Comparison of ENCODE assay signal across 22 cellular contexts in the genomic region with DNA sequence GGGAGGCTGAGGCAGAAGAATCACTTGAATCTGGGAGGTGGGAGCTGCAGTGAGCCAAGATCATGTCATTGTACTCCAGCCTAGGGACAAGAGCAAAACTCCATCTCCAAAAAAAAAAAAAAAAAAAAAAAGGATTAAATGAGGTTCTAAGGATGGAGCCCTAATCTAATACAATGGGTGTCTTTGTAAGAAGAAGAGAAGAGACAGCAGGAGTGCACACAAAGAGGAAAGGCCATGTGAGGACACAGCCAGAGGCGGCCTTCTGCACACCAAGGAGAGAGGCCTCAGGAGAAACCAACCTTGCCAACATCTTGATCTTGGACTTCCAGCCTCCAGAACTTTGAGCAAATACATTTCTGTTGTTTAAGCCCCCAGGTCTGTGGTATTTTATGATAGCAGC.
"Had no signal": no experiment of that assay in that cellular context is flagged by ENCODE, and none has a peak within 500 bp of the region (broad histone marks: within the 10 kb centered on the region; RNA-seq: fewer than 3 reads in every experiment).

No MANE protein-coding gene starts in this region.

- FAIRE-seq: pancreas had no signal

- H3K36me3 ChIP-seq: left lung, neutrophil, pancreas, upper lobe of left lung had no signal

- H3K27me3 ChIP-seq: left lung, neutrophil, pancreas, upper lobe of left lung had no signal

- H3K4me2 ChIP-seq: SK-N-SH had no signal

- H3K9me2 ChIP-seq: SK-N-SH had no signal

- H3K4me3 ChIP-seq: left lung, lung, pancreas, upper lobe of left lung had no signal

- H3K27me3 Mint-ChIP-seq: activated T-helper 17 cell treated with anti-CD3 and anti-CD28 coated beads, Interleukin-2, amount 50 U/mL, for 72 hours had no signal

- H3K36me3 Mint-ChIP-seq: brain; immature natural killer cell; mesothelial cell of epicardium; natural killer cell treated with Interleukin-12 subunit alpha and Interleukin-12 subunit beta and Interleukin-15 and Interleukin-18, amount 100 ng/mL, for 72 hours had no signal

- DNase-seq: activated CD4-positive, alpha-beta T cell treated with anti-CD3 and anti-CD28 coated beads for 4 hours; activated CD4-positive, CD25-positive, alpha-beta regulatory T cell; activated CD8-positive, alpha-beta T cell treated with anti-CD3 and anti-CD28 coated beads, Interleukin-2, amount 10 ng/mL, durations not matched to agents 7 days and 5 days; aorta; dermis blood vessel endothelial cell; effector CD8-positive, alpha-beta T cell; erythroblast; foreskin fibroblast; immature natural killer cell; left lung; pancreas; right cardiac atrium; SK-N-SH; stimulated activated CD4-positive, alpha-beta T cell treated with anti-CD3 and anti-CD28 coated beads, Interleukin-12 subunit alpha, Interleukin-12 subunit beta, amount 100 ng/mL, for 4 hours; upper lobe of left lung had no signal

- H3K4me1 Mint-ChIP-seq: brain, mesothelial cell of epicardium had no signal

- H3K27ac Mint-ChIP-seq: activated CD8-positive, alpha-beta T cell treated with anti-CD3 and anti-CD28 coated beads, Interleukin-2, amount 10 ng/mL, durations not matched to agents 7 days and 5 days; activated T-helper 17 cell treated with anti-CD3 and anti-CD28 coated beads, Interleukin-2, amount 50 U/mL, for 72 hours; immature natural killer cell; mesothelial cell of epicardium had no signal

- H3K27ac ChIP-seq: left lung, neutrophil, pancreas, upper lobe of left lung had no signal

- H3K9me3 Mint-ChIP-seq: activated T-helper 17 cell treated with anti-CD3 and anti-CD28 coated beads, Interleukin-2, amount 50 U/mL, for 72 hours; mesothelial cell of epicardium; natural killer cell treated with Interleukin-12 subunit alpha and Interleukin-12 subunit beta and Interleukin-15 and Interleukin-18, amount 100 ng/mL, for 72 hours had no signal

- H3K4me1 ChIP-seq: left lung, pancreas, upper lobe of left lung had no signal

- H3K9me3 ChIP-seq: left lung, neutrophil, pancreas, SK-N-SH, upper lobe of left lung had no signal

- ATAC-seq: activated CD8-positive, alpha-beta T cell treated with anti-CD3 and anti-CD28 coated beads, Interleukin-2, amount 10 ng/mL, durations not matched to agents 7 days and 5 days; activated naive CD4-positive, alpha-beta T cell treated with anti-CD3 and anti-CD28 coated beads, Interleukin-2, amount 50 U/mL, for 72 hours; activated T-helper 17 cell treated with anti-CD3 and anti-CD28 coated beads, Interleukin-2, amount 50 U/mL, for 72 hours; left lung; natural killer cell treated with Interleukin-12 subunit alpha and Interleukin-12 subunit beta and Interleukin-15 and Interleukin-18, amount 100 ng/mL, for 72 hours; pancreas; right cardiac atrium had no signal

- H3K4me3 Mint-ChIP-seq: activated CD8-positive, alpha-beta T cell treated with anti-CD3 and anti-CD28 coated beads, Interleukin-2, amount 10 ng/mL, durations not matched to agents 7 days and 5 days; brain; immature natural killer cell; mesothelial cell of epicardium; natural killer cell treated with Interleukin-12 subunit alpha and Interleukin-12 subunit beta and Interleukin-15 and Interleukin-18, amount 100 ng/mL, for 72 hours had no signal
